In genomic region chrX:15405846-15406245, GRCh38 we compare ENCODE assay signal across 16 cellular contexts. TPM values are rescaled to one million over a fixed set of nuclear protein-coding genes. Genes with fewer than 3 reads are reported as not detected.
"Had no signal": no experiment of that assay in that cellular context is flagged by ENCODE, and none has a peak within 500 bp of the region (broad histone marks: within the 10 kb centered on the region; RNA-seq: fewer than 3 reads in every experiment).

No MANE protein-coding gene starts in this region.

- DNase-seq: activated CD4-positive, alpha-beta memory T cell treated with anti-CD3 and anti-CD28 coated beads, Interleukin-2, amount 10 ng/mL, durations not matched to agents 7 days and 5 days; activated CD4-positive, alpha-beta T cell treated with anti-CD3 and anti-CD28 coated beads for 4 hours; activated naive CD4-positive, alpha-beta T cell treated with anti-CD3 and anti-CD28 coated beads, Interleukin-2, amount 10 ng/mL, durations not matched to agents 7 days and 5 days; activated T-cell treated with anti-CD3 and anti-CD28 coated beads, Interleukin-2, amount 50 U/mL, for 24 hours; esophagus squamous epithelium; lower lobe of right lung; midbrain; spleen; upper lobe of left lung had no signal

- H3K9me3 ChIP-seq: esophagus squamous epithelium, heart left ventricle, lower lobe of right lung, prostate gland, spleen, upper lobe of left lung had no signal

- H3K27ac ChIP-seq: cardiac muscle cell, esophagus squamous epithelium, lower lobe of right lung, prostate gland had no signal

- H3K4me1 ChIP-seq: esophagus squamous epithelium, lower lobe of right lung, prostate gland had no signal

- H3K27me3 ChIP-seq: cardiac muscle cell, esophagus squamous epithelium, upper lobe of left lung had no signal

- FAIRE-seq: frontal cortex had no signal

- ATAC-seq: sciatic nerve, WTC11 had no signal

- H3K4me3 ChIP-seq: cardiac muscle cell, esophagus squamous epithelium, heart left ventricle, lower lobe of right lung, prostate gland, spleen, upper lobe of left lung had no signal

- H3K36me3 ChIP-seq: cardiac muscle cell, esophagus squamous epithelium, lower lobe of right lung, prostate gland, spleen, upper lobe of left lung had no signal

RNA-seq across cellular contexts. Expression of gene VEGFD, which starts 21.6 kb away (rescaled TPM):
- total RNA-seq: frontal cortex, WTC11 had no signal
- polyA plus RNA-seq: cardiac muscle cell, neural cell had no signal
